13 cellular contexts compared by ENCODE assay signal in the genomic region with DNA sequence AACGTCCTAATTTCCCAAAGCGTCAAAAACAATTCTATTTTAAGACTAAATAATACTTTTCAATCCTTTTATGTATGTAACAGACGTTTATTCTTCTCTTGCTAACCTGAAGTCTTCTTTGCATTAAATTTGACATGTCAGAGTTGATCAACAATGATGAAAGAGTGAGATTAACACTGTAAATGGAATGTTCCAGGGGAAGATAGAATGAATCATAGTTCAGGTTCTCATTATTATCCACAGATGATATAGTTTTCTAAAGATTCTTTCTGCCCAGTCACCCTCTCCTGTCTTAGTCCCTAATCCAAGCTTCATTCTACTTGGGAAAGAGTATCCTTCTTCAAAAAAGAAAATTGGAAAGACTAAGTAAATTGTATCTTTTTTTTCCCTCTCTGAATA. TPM values are rescaled to one million over a fixed set of nuclear protein-coding genes. Genes with fewer than 3 reads are reported as not detected.
A peak's percentile ranks its signal among the peaks of the same experiment; 100 is the strongest.
DNase-seq lines count a peak whose midpoint lies in the region; ATAC-seq lines count a peak whose summit lies in the region.
"Had no signal": no experiment of that assay in that cellular context is flagged by ENCODE, and none has a peak within 500 bp of the region (broad histone marks: within the 10 kb centered on the region; RNA-seq: fewer than 3 reads in every experiment).

No MANE protein-coding gene starts in this region.

- ATAC-seq in activated CD4-positive, alpha-beta T cell treated with anti-CD3 and anti-CD28 coated beads for 36 hours, result peak; percentile 58
- no peak for ATAC-seq in left colon
- ATAC-seq in left ventricle myocardium superior, result no peak
- no peak for ATAC-seq in GM18858 (IDR thresholded peaks at IDR 0.05; ENCODE audit: unreplicated experiment)

- peak overlapping the region; percentile 47 for H3K27ac Mint-ChIP-seq in activated CD4-positive, alpha-beta T cell treated with anti-CD3 and anti-CD28 coated beads for 36 hours
- no peak overlapping the region for H3K27ac Mint-ChIP-seq in activated CD4-positive, alpha-beta T cell treated with anti-CD3 and anti-CD28 coated beads, Interleukin-2, amount 10 ng/mL, durations not matched to agents 7 days and 5 days

- H3K4me3 Mint-ChIP-seq in activated CD4-positive, alpha-beta T cell treated with anti-CD3 and anti-CD28 coated beads for 36 hours, result no peak overlapping the region
- no peak overlapping the region for H3K4me3 Mint-ChIP-seq in activated CD4-positive, alpha-beta T cell treated with anti-CD3 and anti-CD28 coated beads, Interleukin-2, amount 10 ng/mL, durations not matched to agents 7 days and 5 days

- no peaks in the 10 kb centered on the region for H3K27me3 Mint-ChIP-seq in activated CD4-positive, alpha-beta T cell treated with anti-CD3 and anti-CD28 coated beads for 36 hours
- no peaks in the 10 kb centered on the region for H3K27me3 Mint-ChIP-seq in activated CD4-positive, alpha-beta T cell treated with anti-CD3 and anti-CD28 coated beads, Interleukin-2, amount 10 ng/mL, durations not matched to agents 7 days and 5 days

- no peak for DNase-seq in activated CD4-positive, alpha-beta T cell treated with anti-CD3 and anti-CD28 coated beads for 36 hours
- DNase-seq in activated CD4-positive, alpha-beta T cell treated with anti-CD3 and anti-CD28 coated beads, Interleukin-2, amount 10 ng/mL, durations not matched to agents 7 days and 5 days, result no peak
- DNase-seq in RPMI7951 (ENCODE audit: low read depth), result peak; percentile 11
- peak; percentile 22 for DNase-seq in epithelial cell of prostate (ENCODE audit: low read depth, low spot score)
- peak; percentile 46 for DNase-seq in renal cortical epithelial cell (ENCODE audit: low read depth)
- no peak for DNase-seq in left colon
- DNase-seq in left ventricle myocardium superior, result no peak
- DNase-seq: COR-L47, NCI-H1048, NCI-H345 had no signal

- peaks cover 71% of the 10 kb centered on the region for H3K36me3 Mint-ChIP-seq in activated CD4-positive, alpha-beta T cell treated with anti-CD3 and anti-CD28 coated beads for 36 hours (ENCODE audit: low read depth)
- peaks cover 57% of the 10 kb centered on the region for H3K36me3 Mint-ChIP-seq in activated CD4-positive, alpha-beta T cell treated with anti-CD3 and anti-CD28 coated beads, Interleukin-2, amount 10 ng/mL, durations not matched to agents 7 days and 5 days (ENCODE audit: low read depth)

- peaks cover 25% of the 10 kb centered on the region for H3K9me3 Mint-ChIP-seq in activated CD4-positive, alpha-beta T cell treated with anti-CD3 and anti-CD28 coated beads for 36 hours (ENCODE audit: low read depth)
- H3K9me3 Mint-ChIP-seq in activated CD4-positive, alpha-beta T cell treated with anti-CD3 and anti-CD28 coated beads, Interleukin-2, amount 10 ng/mL, durations not matched to agents 7 days and 5 days, result peaks cover 22% of the 10 kb centered on the region

- intact Hi-C loops in activated CD4-positive, alpha-beta T cell treated with anti-CD3 and anti-CD28 coated beads for 36 hours (cut with DNase I, micrococcal nuclease), result no loop called here
- intact Hi-C loops in left colon (cut with DNase I, micrococcal nuclease), result no loop called here
- intact Hi-C loops in left ventricle myocardium superior (cut with micrococcal nuclease), result no loop called here

- H3K27ac ChIP-seq in epithelial cell of prostate, result peak overlapping the region; percentile 95
- H3K27ac ChIP-seq: 22Rv1, skin epidermis had no signal

- POLR2A ChIA-PET in activated CD4-positive, alpha-beta T cell treated with anti-CD3 and anti-CD28 coated beads for 36 hours (lab: Charles Lee), result interaction anchor here (0.6 kb wide), 1 partner anchor 1108 kb away, joined by 6 read pairs; no protein-coding TSS in a partner anchor
- POLR2A ChIA-PET in activated CD4-positive, alpha-beta T cell treated with anti-CD3 and anti-CD28 coated beads, Interleukin-2, amount 10 ng/mL, durations not matched to agents 7 days and 5 days (lab: Charles Lee), result no interaction called here

- CTCF ChIA-PET in activated CD4-positive, alpha-beta T cell treated with anti-CD3 and anti-CD28 coated beads for 36 hours (lab: Charles Lee), result no interaction called here
- CTCF ChIA-PET in activated CD4-positive, alpha-beta T cell treated with anti-CD3 and anti-CD28 coated beads, Interleukin-2, amount 10 ng/mL, durations not matched to agents 7 days and 5 days (lab: Charles Lee), result interaction anchor here (0.6 to 1.2 kb wide), 2 partner anchors 9 to 753 kb away, joined by 3 to 5 read pairs; no protein-coding TSS in a partner anchor

- H3K4me1 Mint-ChIP-seq in activated CD4-positive, alpha-beta T cell treated with anti-CD3 and anti-CD28 coated beads for 36 hours, result peaks cover 17% of the 10 kb centered on the region
- H3K4me1 Mint-ChIP-seq in activated CD4-positive, alpha-beta T cell treated with anti-CD3 and anti-CD28 coated beads, Interleukin-2, amount 10 ng/mL, durations not matched to agents 7 days and 5 days, result no peaks in the 10 kb centered on the region

RNA-seq across cellular contexts. Expression of gene SDCCAG8, which starts 38.9 kb away (rescaled TPM):
- total RNA-seq in activated CD4-positive, alpha-beta T cell treated with anti-CD3 and anti-CD28 coated beads for 36 hours, result 10 to 100 TPM; 26.4 to 26.5 TPM
- total RNA-seq in activated CD4-positive, alpha-beta T cell treated with anti-CD3 and anti-CD28 coated beads, Interleukin-2, amount 10 ng/mL, durations not matched to agents 7 days and 5 days, result 10 to 100 TPM; 23.8 to 26.4 TPM
- 12.5 and 16.6 TPM in 2 replicates for total RNA-seq in RPMI7951 (2014; rRNA removed; shearing (Covaris generic))
- total RNA-seq in renal cortical epithelial cell (31.8 and 51.5 TPM in 2 replicates), left colon (10 to 100 TPM; 21.9 to 28.7 TPM), left ventricle myocardium superior (21.1 TPM)

RNA-seq across cellular contexts. Expression of gene CEP170, which starts 39.6 kb away (rescaled TPM):
- 10 to 100 TPM; 54.5 to 56.7 TPM for total RNA-seq in activated CD4-positive, alpha-beta T cell treated with anti-CD3 and anti-CD28 coated beads for 36 hours
- 10 to 100 TPM; 32.1 to 39.8 TPM for total RNA-seq in activated CD4-positive, alpha-beta T cell treated with anti-CD3 and anti-CD28 coated beads, Interleukin-2, amount 10 ng/mL, durations not matched to agents 7 days and 5 days
- total RNA-seq in RPMI7951 (2014; rRNA removed; shearing (Covaris generic)), result 65.4 and 66.0 TPM in 2 replicates
- total RNA-seq in renal cortical epithelial cell, result 55.6 and 76.9 TPM in 2 replicates
- total RNA-seq in left colon, result 10 to 100 TPM in 1 of 2 donors, 1 to 10 TPM in 1; 9.2 to 19.9 TPM
- 36.4 TPM for total RNA-seq in left ventricle myocardium superior

Comparison
In these comparisons a context has a peak if more than half of its experiments do, and no peak if none do; other contexts are left out.
1. DNase-seq: peak in RPMI7951 (single experiment), epithelial cell of prostate (single experiment) and renal cortical epithelial cell (single experiment); none in activated CD4-positive, alpha-beta T cell treated with anti-CD3 and anti-CD28 coated beads for 36 hours (single experiment), activated CD4-positive, alpha-beta T cell treated with anti-CD3 and anti-CD28 coated beads, Interleukin-2, amount 10 ng/mL, durations not matched to agents 7 days and 5 days (single experiment), left colon (0 of 2) and left ventricle myocardium superior (single experiment).